In the genomic region with DNA sequence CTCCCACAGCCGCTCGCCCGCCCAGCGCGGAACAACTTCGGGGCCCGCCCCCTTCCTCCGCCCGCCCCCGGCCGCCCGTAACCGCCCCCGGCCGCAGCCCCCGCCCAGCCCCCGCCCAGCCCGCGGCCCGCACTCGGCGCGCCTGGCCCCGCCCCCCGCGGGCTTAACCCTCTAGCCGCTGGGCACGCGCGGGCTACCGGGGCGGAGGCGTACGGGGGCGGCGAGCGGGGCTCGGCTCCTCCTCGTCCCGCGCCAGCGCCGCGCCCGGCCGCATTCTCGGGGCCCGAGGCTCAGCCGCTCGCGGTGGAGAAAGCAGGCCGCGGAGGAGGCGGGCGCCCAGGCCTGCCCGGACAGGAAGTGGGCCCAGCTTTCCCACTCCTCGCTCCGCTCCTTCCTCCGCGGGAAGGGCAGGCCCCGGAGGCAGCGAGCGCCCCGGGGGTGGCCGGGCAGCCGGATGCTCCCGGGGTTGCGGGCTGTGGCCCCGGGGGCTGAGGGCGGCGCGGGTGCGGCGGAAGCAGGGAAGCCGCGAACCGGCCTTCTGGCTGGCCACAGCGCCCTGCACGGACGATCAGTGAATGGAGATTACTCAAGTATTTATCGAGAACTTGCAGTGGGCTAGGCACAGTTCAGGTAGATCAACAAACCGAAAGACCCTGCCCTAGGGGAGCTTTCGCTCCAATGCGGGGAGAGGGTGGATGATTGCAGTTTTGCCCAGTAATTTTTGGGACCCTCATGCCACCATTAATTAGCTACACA, we compare ENCODE assay signal across 1 cellular context.
TF ChIP-seq lines count a peak whose summit lies in the region.

A gene with protein sequence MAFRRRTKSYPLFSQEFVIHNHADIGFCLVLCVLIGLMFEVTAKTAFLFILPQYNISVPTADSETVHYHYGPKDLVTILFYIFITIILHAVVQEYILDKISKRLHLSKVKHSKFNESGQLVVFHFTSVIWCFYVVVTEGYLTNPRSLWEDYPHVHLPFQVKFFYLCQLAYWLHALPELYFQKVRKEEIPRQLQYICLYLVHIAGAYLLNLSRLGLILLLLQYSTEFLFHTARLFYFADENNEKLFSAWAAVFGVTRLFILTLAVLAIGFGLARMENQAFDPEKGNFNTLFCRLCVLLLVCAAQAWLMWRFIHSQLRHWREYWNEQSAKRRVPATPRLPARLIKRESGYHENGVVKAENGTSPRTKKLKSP (minus strand): TSS at position 39 of the 756 bp plus-strand sequence. CDS start 145 bp downstream, outside the sequence.

TF ChIP-seq in K562, 482 proteins besides CTCF, POLR2A, EP300 and RAD21 (continued from another document):
- peak; percentile 74 for TF ChIP-seq GMEB1 (CRISPR knock-in tag; IDR thresholded peaks at IDR 0.05)
- TF ChIP-seq ZNF830 (CRISPR knock-in tag; IDR thresholded peaks at IDR 0.05) = peak; percentile 56; the same call in 1 of the 2 replicates
- TF ChIP-seq TGIF2 (CRISPR knock-in tag; IDR thresholded peaks at IDR 0.05) = 0 out of 2 replicates have a peak, but pooled peaks have one; percentile 24
- TF ChIP-seq GATAD2B (IDR thresholded peaks at IDR 0.05; ENCODE audit: borderline replicate concordance) = peak; percentile 90
- TF ChIP-seq ZKSCAN8 (CRISPR knock-in tag; IDR thresholded peaks at IDR 0.05) = no peak
- TF ChIP-seq HDAC1 (IDR thresholded peaks at IDR 0.05) = no peak
- TF ChIP-seq CCNT2 (IDR thresholded peaks at IDR 0.05; ENCODE audit: borderline replicate concordance, extremely low read depth, insufficient read length, low read depth, low read length) = peak; percentile 66
- TF ChIP-seq HMGN3 (IDR thresholded peaks at IDR 0.05; ENCODE audit: borderline replicate concordance, extremely low read depth, insufficient read length, low read depth, low read length) = peak; percentile 74
- TF ChIP-seq ID3 (CRISPR knock-in tag; IDR thresholded peaks at IDR 0.05) = no peak
- TF ChIP-seq ID3 (tag; IDR thresholded peaks at IDR 0.05) = peak; percentile 63; the same call in 1 of the 2 replicates
- peak; percentile 87 for TF ChIP-seq ELF1 (tag; IDR thresholded peaks at IDR 0.05)
- peak; percentile 57 for TF ChIP-seq KLF1 (tag; IDR thresholded peaks at IDR 0.05)
- no peak for TF ChIP-seq ZSCAN32 (CRISPR knock-in tag; IDR thresholded peaks at IDR 0.05)
- TF ChIP-seq GABPA (tag; conservative IDR thresholded peaks at IDR 0.05; ENCODE audit: low read depth) = peak; percentile 91
- TF ChIP-seq, protein P1, sequence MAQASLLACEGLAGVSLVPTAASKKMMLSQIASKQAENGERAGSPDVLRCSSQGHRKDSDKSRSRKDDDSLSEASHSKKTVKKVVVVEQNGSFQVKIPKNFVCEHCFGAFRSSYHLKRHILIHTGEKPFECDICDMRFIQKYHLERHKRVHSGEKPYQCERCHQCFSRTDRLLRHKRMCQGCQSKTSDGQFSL (CRISPR knock-in tag; IDR thresholded peaks at IDR 0.05) = no peak
- TF ChIP-seq, protein P1 (tag; IDR thresholded peaks at IDR 0.05) = no peak
- TF ChIP-seq HEY1 (CRISPR knock-in tag; IDR thresholded peaks at IDR 0.05; ENCODE audit: borderline replicate concordance) = no peak
- peak; percentile 15 for TF ChIP-seq POLR2B (IDR thresholded peaks at IDR 0.05; ENCODE audit: low read depth, partially characterized antibody)
- TF ChIP-seq RBM17 (IDR thresholded peaks at IDR 0.05; ENCODE audit: borderline replicate concordance, low read depth, low read length) = no peak
- 0 out of 2 replicates have a peak, but pooled peaks have one; percentile 47 for TF ChIP-seq NR2C2 (CRISPR knock-in tag; IDR thresholded peaks at IDR 0.05)
- peak; percentile 58; the same call in 1 of the 2 replicates for TF ChIP-seq NR2C2 (tag; IDR thresholded peaks at IDR 0.05)
- TF ChIP-seq BRD9 (IDR thresholded peaks at IDR 0.05; ENCODE audit: low read depth, partially characterized antibody) = no peak
- TF ChIP-seq PYGO2 (tag; IDR thresholded peaks at IDR 0.05) = no peak
- peak; percentile 56 for TF ChIP-seq PHF20 (IDR thresholded peaks at IDR 0.05; ENCODE audit: partially characterized antibody)
- 0 out of 2 replicates have a peak, but pooled peaks have one; percentile 30 for TF ChIP-seq ZNF586 (CRISPR knock-in tag; conservative IDR thresholded peaks at IDR 0.05)
- peak; percentile 48 for TF ChIP-seq KDM5B (IDR thresholded peaks at IDR 0.05; ENCODE audit: insufficient replicate concordance, low read depth, low read length)
TF ChIP-seq in K562: peak in this region for 112.
